Comparison of ENCODE assay signal across 12 cellular contexts in the genomic region with DNA sequence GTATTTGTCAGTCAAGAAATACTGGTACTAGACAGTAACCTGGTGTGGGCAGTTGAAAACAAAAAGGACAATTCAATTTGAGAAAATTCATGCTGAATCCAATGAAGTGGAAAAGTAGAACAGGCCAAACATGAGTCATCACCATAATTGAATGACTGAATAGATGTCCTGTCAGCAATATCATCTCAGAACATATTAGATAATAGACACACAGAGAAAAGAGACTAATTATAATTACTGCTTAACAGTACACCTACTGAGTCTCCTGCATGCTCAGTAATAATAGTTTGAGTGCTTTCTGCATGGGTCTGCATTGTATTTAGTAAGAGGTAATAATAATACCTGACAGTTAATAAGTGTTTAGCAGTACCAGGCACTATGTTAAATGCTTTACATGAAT.
A peak's percentile ranks its signal among the peaks of the same experiment; 100 is the strongest.
DNase-seq lines count a peak whose midpoint lies in the region; ATAC-seq lines count a peak whose summit lies in the region.
"Had no signal": no experiment of that assay in that cellular context is flagged by ENCODE, and none has a peak within 500 bp of the region (broad histone marks: within the 10 kb centered on the region; RNA-seq: fewer than 3 reads in every experiment).

No MANE protein-coding gene starts in this region.

- H3K9me3 Mint-ChIP-seq in immature natural killer cell: peaks cover 4 to 11% (median 8%) of the 10 kb centered on the region in 6 donors

- H3K27ac Mint-ChIP-seq in immature natural killer cell: no peak overlapping the region
- H3K27ac Mint-ChIP-seq: CD4-positive, CD25-positive, alpha-beta regulatory T cell had no signal

- peak; percentile 33 for ATAC-seq in HG03175 (IDR thresholded peaks at IDR 0.05; ENCODE audit: unreplicated experiment)
- no peak for ATAC-seq in GM19395 (IDR thresholded peaks at IDR 0.05; ENCODE audit: unreplicated experiment)
- ATAC-seq in GM19351 (IDR thresholded peaks at IDR 0.05; ENCODE audit: unreplicated experiment): no peak
- ATAC-seq: body of pancreas had no signal

- H3K4me1 Mint-ChIP-seq in immature natural killer cell: peaks cover 0 to 6% of the 10 kb centered on the region in 2 donors

- H3K27me3 Mint-ChIP-seq in immature natural killer cell (ENCODE audit: low read depth in 3 of 3): no peaks in the 10 kb centered on the region
- H3K27me3 Mint-ChIP-seq: CD4-positive, CD25-positive, alpha-beta regulatory T cell had no signal

- no peak overlapping the region for H3K4me3 Mint-ChIP-seq in immature natural killer cell
- H3K4me3 Mint-ChIP-seq: CD4-positive, CD25-positive, alpha-beta regulatory T cell had no signal

- in situ Hi-C loops in G401 (cut with HindIII; ENCODE audit: low sequenced_read_pairs): no loop called here

- DNase-seq in G401 (ENCODE audit: low spot score): peak; percentile 4
- peak; percentile 5 for DNase-seq in RPMI7951 (ENCODE audit: low read depth)
- peak; percentile 54 for DNase-seq in kidney glomerular epithelial cell (lab: John Stamatoyannopoulos, UW)
- no peak for DNase-seq in cerebellar nuclear complex (lab: John Stamatoyannopoulos, UW)
- DNase-seq in immature natural killer cell: no peak
- DNase-seq: body of pancreas; CD4-positive, CD25-positive, alpha-beta regulatory T cell; H7; NCI-H2171 had no signal

- peaks cover 6 to 11% (median 6%) of the 10 kb centered on the region in 3 donors for H3K36me3 Mint-ChIP-seq in immature natural killer cell

Comparison
In these comparisons a context has a peak if more than half of its experiments do, and no peak if none do; other contexts are left out.
1. DNase-seq: peak in G401 (single experiment), RPMI7951 (single experiment) and kidney glomerular epithelial cell (single experiment); none in cerebellar nuclear complex (0 of 2) and immature natural killer cell (0 of 3).